ENCODE assay signal across 13 cellular contexts in the genomic region with DNA sequence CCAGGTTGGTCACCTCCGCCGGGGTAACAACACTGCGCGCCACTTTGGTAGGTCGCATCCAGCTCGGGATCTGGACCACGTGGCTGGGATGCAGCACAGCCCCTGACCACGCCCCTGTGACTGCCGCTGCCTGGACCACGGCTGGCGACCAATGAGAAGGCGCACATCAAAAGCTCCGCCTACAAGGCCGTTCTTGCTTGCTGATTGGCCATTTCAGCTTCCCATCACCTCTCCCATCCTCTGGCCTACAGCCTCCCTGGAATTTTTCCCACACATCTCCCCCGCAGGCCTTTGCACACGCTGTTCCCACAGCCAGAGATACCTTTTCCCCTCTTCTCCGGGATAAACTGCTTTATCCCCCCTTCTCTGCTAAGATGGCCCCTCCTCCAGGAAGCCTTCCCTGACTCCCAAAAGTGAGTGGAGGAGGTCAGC. TPM values are rescaled to one million over a fixed set of nuclear protein-coding genes. Genes with fewer than 3 reads are reported as not detected.
A peak's percentile ranks its signal among the peaks of the same experiment; 100 is the strongest.
DNase-seq lines count a peak whose midpoint lies in the region; ATAC-seq and TF ChIP-seq lines count a peak whose summit lies in the region.
"Had no signal": no experiment of that assay in that cellular context is flagged by ENCODE, and none has a peak within 500 bp of the region (broad histone marks: within the 10 kb centered on the region; RNA-seq: fewer than 3 reads in every experiment).

No MANE protein-coding gene starts in this region.

- H3K36me3 Mint-ChIP-seq in endothelial cell (ENCODE audit: low read depth, unreplicated experiment) = no peaks in the 10 kb centered on the region
- H3K36me3 Mint-ChIP-seq: activated CD4-positive, alpha-beta memory T cell treated with anti-CD3 and anti-CD28 coated beads for 36 hours; activated naive CD8-positive, alpha-beta T cell treated with anti-CD3 and anti-CD28 coated beads, Interleukin-2, amount 10 ng/mL, durations not matched to agents 7 days and 5 days had no signal

- H3K4me3 ChIP-seq in HEK293 (ENCODE audit: low read depth, low read length) (no peak overlapping the region), iPS-18a (ENCODE audit: low read length) (peak overlapping the region; percentile 36)
- H3K4me3 ChIP-seq: lung had no signal

- peaks cover 4% of the 10 kb centered on the region for H3K27me3 ChIP-seq in iPS-18a (ENCODE audit: control insufficient read depth, insufficient read depth, low read length)

- CTCF ChIA-PET in HEK293 (lab: Yijun Ruan, JAX) = interaction anchor here (1.2 to 3.5 kb wide), 4 partner anchors 9 to 149 kb away, joined by 3 to 13 read pairs (median 4); no protein-coding TSS in a partner anchor

- peaks cover 5% of the 10 kb centered on the region for H3K27me3 Mint-ChIP-seq in endothelial cell (ENCODE audit: unreplicated experiment)
- H3K27me3 Mint-ChIP-seq: activated CD4-positive, alpha-beta memory T cell treated with anti-CD3 and anti-CD28 coated beads for 36 hours had no signal

- H3K4me1 Mint-ChIP-seq in endothelial cell (ENCODE audit: unreplicated experiment) = peaks cover 2% of the 10 kb centered on the region

- no peak for ATAC-seq in GM18870 (IDR thresholded peaks at IDR 0.05; ENCODE audit: unreplicated experiment)
- no peak for ATAC-seq in HG03439 (IDR thresholded peaks at IDR 0.05; ENCODE audit: unreplicated experiment)

- no peaks in the 10 kb centered on the region for H3K9me3 Mint-ChIP-seq in endothelial cell (ENCODE audit: unreplicated experiment)
- H3K9me3 Mint-ChIP-seq: activated CD4-positive, alpha-beta memory T cell treated with anti-CD3 and anti-CD28 coated beads for 36 hours; activated naive CD8-positive, alpha-beta T cell treated with anti-CD3 and anti-CD28 coated beads, Interleukin-2, amount 10 ng/mL, durations not matched to agents 7 days and 5 days had no signal

- TF ChIP-seq CTCF in HEK293 (tag by site-specific recombination; IDR thresholded peaks at IDR 0.05) = no peak
- no peak for TF ChIP-seq CTCF in endothelial cell (IDR thresholded peaks at IDR 0.05; ENCODE audit: unreplicated experiment)

- H3K4me1 ChIP-seq in HEK293 (ENCODE audit: control insufficient read depth, insufficient read depth, low read length) (no peaks in the 10 kb centered on the region), iPS-18a (ENCODE audit: control insufficient read depth, low read depth, low read length) (no peaks in the 10 kb centered on the region)

- H3K9me3 ChIP-seq in HEK293 (ENCODE audit: control insufficient read depth, insufficient read depth, low read depth, low read length) = no peaks in the 10 kb centered on the region
- H3K9me3 ChIP-seq in iPS-18a (ENCODE audit: control insufficient read depth, low read depth, low read length) = no peaks in the 10 kb centered on the region

- POLR2A ChIA-PET in HEK293 (lab: Yijun Ruan, JAX) = interaction anchor here (0.6 kb wide), 1 partner anchor 948 kb away, joined by 7 read pairs; no protein-coding TSS in a partner anchor

- H3K27ac ChIP-seq in HEK293 (ENCODE audit: extremely low read depth, low read depth, low read length) = no peak overlapping the region
- H3K27ac ChIP-seq in iPS-18a (ENCODE audit: low read length) = no peak overlapping the region

- no peaks in the 10 kb centered on the region for H3K36me3 ChIP-seq in HEK293 (ENCODE audit: control insufficient read depth in 2 of 2, insufficient read depth in 1 of 2, low read length in 2 of 2)
- H3K36me3 ChIP-seq in iPS-18a (ENCODE audit: control insufficient read depth, low read depth, low read length) = no peaks in the 10 kb centered on the region

- H3K27ac Mint-ChIP-seq in endothelial cell (ENCODE audit: unreplicated experiment) = no peak overlapping the region
- H3K27ac Mint-ChIP-seq: activated CD4-positive, alpha-beta memory T cell treated with anti-CD3 and anti-CD28 coated beads for 36 hours; activated naive CD8-positive, alpha-beta T cell treated with anti-CD3 and anti-CD28 coated beads, Interleukin-2, amount 10 ng/mL, durations not matched to agents 7 days and 5 days had no signal

- peak overlapping the region; percentile 9 for H3K9ac ChIP-seq in iPS-18a (ENCODE audit: low read length)

- H3K4me3 Mint-ChIP-seq in endothelial cell (ENCODE audit: unreplicated experiment) = no peak overlapping the region
- H3K4me3 Mint-ChIP-seq: activated CD4-positive, alpha-beta memory T cell treated with anti-CD3 and anti-CD28 coated beads for 36 hours; activated naive CD8-positive, alpha-beta T cell treated with anti-CD3 and anti-CD28 coated beads, Interleukin-2, amount 10 ng/mL, durations not matched to agents 7 days and 5 days had no signal

- DNase-seq in AG08396 (ENCODE audit: low spot score) = peak; percentile 70
- DNase-seq in amniotic epithelial cell (ENCODE audit: low read depth) = peak; percentile 92
- no peak for DNase-seq in endothelial cell (ENCODE audit: low spot score)
- DNase-seq in NCI-H526 treated with DMSO at 0.1 percent for 48 hours (lab: John Stamatoyannopoulos, UW) = no peak
- DNase-seq: activated CD4-positive, alpha-beta memory T cell treated with anti-CD3 and anti-CD28 coated beads for 36 hours; activated naive CD8-positive, alpha-beta T cell treated with anti-CD3 and anti-CD28 coated beads, Interleukin-2, amount 10 ng/mL, durations not matched to agents 7 days and 5 days; SHP77 treated with DMSO at 0.1 percent for 48 hours; small intestine had no signal

TF ChIP-seq in HEK293, 187 proteins besides CTCF, POLR2A, EP300 and RAD21:
- TF ChIP-seq ZNF776 (tag by site-specific recombination; IDR thresholded peaks at IDR 0.05; ENCODE audit: borderline replicate concordance) = no peak
- no peak for TF ChIP-seq ZNF114 (tag by site-specific recombination; IDR thresholded peaks at IDR 0.05)
- TF ChIP-seq SP2 (tag by site-specific recombination; IDR thresholded peaks at IDR 0.05) = peak; percentile 41
- TF ChIP-seq KLF9 (tag by site-specific recombination; IDR thresholded peaks at IDR 0.05; ENCODE audit: low read depth) = no peak

RNA-seq across cellular contexts. Expression of a gene that starts 12.5 kb away (rescaled TPM):
- total RNA-seq in endothelial cell (ENCODE audit: unreplicated experiment) = 173 TPM

RNA-seq across cellular contexts. Expression of a gene that starts 18.6 kb away (rescaled TPM):
- total RNA-seq in endothelial cell (ENCODE audit: unreplicated experiment) = 1.2 TPM

RNA-seq across cellular contexts. Expression of a gene that starts 44.5 kb away (rescaled TPM):
- total RNA-seq in endothelial cell (ENCODE audit: unreplicated experiment) = 2.7 TPM

Comparison
In these comparisons a context has a peak if more than half of its experiments do, and no peak if none do; other contexts are left out.
1. DNase-seq: peak in AG08396 (single experiment) and amniotic epithelial cell (single experiment); none in endothelial cell (single experiment) and NCI-H526 treated with DMSO at 0.1 percent for 48 hours (single experiment).